20 cellular contexts compared by ENCODE assay signal in genomic region chr15:38075466-38075865, GRCh38.
"Had no signal": no experiment of that assay in that cellular context is flagged by ENCODE, and none has a peak within 500 bp of the region (broad histone marks: within the 10 kb centered on the region; RNA-seq: fewer than 3 reads in every experiment).

No MANE protein-coding gene starts in this region.

- H3K4me3 Mint-ChIP-seq: activated CD4-positive, alpha-beta T cell treated with anti-CD3 and anti-CD28 coated beads for 36 hours; activated naive CD8-positive, alpha-beta T cell; activated T-helper 1 cell treated with anti-CD3 and anti-CD28 coated beads, Interleukin-12 subunit alpha, Interleukin-12 subunit beta, Interleukin-2, Interleukin-4 antibody, amounts not matched to agents 30 ng/mL and 10 ng/mL and 1 ng/mL, durations not matched to agents 14 hours and 24 hours and 36 hours; central memory CD8-positive, alpha-beta T cell; natural killer cell; T-helper 2 cell treated with Interferon-gamma antibody and Interleukin-4, amounts not matched to agents 5 μg/mL and 100 μg/mL, for 36 hours; WTC11 had no signal

- H3K36me3 ChIP-seq: esophagus muscularis mucosa, upper lobe of right lung had no signal

- H3K9me3 ChIP-seq: esophagus muscularis mucosa, upper lobe of right lung had no signal

- H3K27ac ChIP-seq: coronary artery, esophagus muscularis mucosa, upper lobe of right lung had no signal

- H3K36me3 Mint-ChIP-seq: activated naive CD8-positive, alpha-beta T cell; natural killer cell; WTC11 had no signal

- H3K27me3 ChIP-seq: esophagus muscularis mucosa, upper lobe of right lung had no signal

- H3K4me3 ChIP-seq: coronary artery, esophagus muscularis mucosa, upper lobe of right lung had no signal

- H3K27ac Mint-ChIP-seq: activated CD4-positive, alpha-beta T cell treated with anti-CD3 and anti-CD28 coated beads for 36 hours; activated naive CD8-positive, alpha-beta T cell; activated T-helper 1 cell treated with anti-CD3 and anti-CD28 coated beads, Interleukin-12 subunit alpha, Interleukin-12 subunit beta, Interleukin-2, Interleukin-4 antibody, amounts not matched to agents 30 ng/mL and 10 ng/mL and 1 ng/mL, durations not matched to agents 14 hours and 24 hours and 36 hours; natural killer cell; T-helper 2 cell treated with Interferon-gamma antibody and Interleukin-4, amounts not matched to agents 5 μg/mL and 100 μg/mL, for 36 hours; WTC11 had no signal

- FAIRE-seq: TTC549 had no signal

- H3K9me3 Mint-ChIP-seq: activated T-helper 1 cell treated with anti-CD3 and anti-CD28 coated beads, Interleukin-12 subunit alpha, Interleukin-12 subunit beta, Interleukin-2, Interleukin-4 antibody, amounts not matched to agents 30 ng/mL and 10 ng/mL and 1 ng/mL, durations not matched to agents 14 hours and 24 hours and 36 hours; central memory CD8-positive, alpha-beta T cell; natural killer cell; T-helper 2 cell treated with Interferon-gamma antibody and Interleukin-4, amounts not matched to agents 5 μg/mL and 100 μg/mL, for 36 hours; WTC11 had no signal

- ATAC-seq: activated CD4-positive, alpha-beta T cell treated with anti-CD3 and anti-CD28 coated beads for 36 hours; left cardiac atrium; natural killer cell; upper lobe of right lung; WTC11 had no signal

- DNase-seq: activated CD4-positive, alpha-beta T cell treated with anti-CD3 and anti-CD28 coated beads for 36 hours; activated CD4-positive, alpha-beta T cell treated with anti-CD3 and anti-CD28 coated beads, Interleukin-2, amount 50 U/mL, for 48 hours; activated T-cell treated with anti-CD3 and anti-CD28 coated beads for 4 hours; left cardiac atrium; mesendoderm; natural killer cell; occipital lobe; posterior cingulate gyrus; retina; stimulated activated naive CD4-positive, alpha-beta T cell; SW 1271; upper lobe of right lung had no signal
